Comparison of ENCODE assay signal across 8 cellular contexts in genomic region chr17:75034236-75034908, GRCh38. TPM values are rescaled to one million over a fixed set of nuclear protein-coding genes. Genes with fewer than 3 reads are reported as not detected.
DNase-seq lines count a peak whose midpoint lies in the region; ATAC-seq, FAIRE-seq and TF ChIP-seq lines count a peak whose summit lies in the region.

No MANE protein-coding gene starts in this region.

- no peak for DNase-seq in D721Med (ENCODE audit: insufficient read length, low spot score)
- DNase-seq in M059J (ENCODE audit: low read depth) = peak; percentile 91
- peak; percentile 36 for DNase-seq in activated gamma-delta T cell (lab: John Stamatoyannopoulos, UW)
- peak; percentile 83 for DNase-seq in fibroblast of villous mesenchyme (ENCODE audit: low read depth)
- peak; percentile 96 for DNase-seq in stimulated activated naive CD8-positive, alpha-beta T cell treated with anti-CD3 and anti-CD28 coated beads, Interleukin-15, Interleukin-2, amounts not matched to agents 100 U/mL and 50 U/mL, for 24 hours

- no peaks in the 10 kb centered on the region for H3K27me3 ChIP-seq in neural cell (ENCODE audit: insufficient read depth, low read depth, low read length)

- ATAC-seq in GM21825 (IDR thresholded peaks at IDR 0.05; ENCODE audit: unreplicated experiment) = peak; percentile 57
- ATAC-seq in stimulated activated naive CD8-positive, alpha-beta T cell treated with anti-CD3 and anti-CD28 coated beads, Interleukin-15, Interleukin-2, amounts not matched to agents 100 U/mL and 50 U/mL, for 24 hours = peak; percentile 67

- H2AFZ ChIP-seq in neural cell (ENCODE audit: low read depth, low read length) = peak overlapping the region; percentile 77

- H3K9me2 ChIP-seq in neural cell (ENCODE audit: insufficient read depth, low read length) = no peaks in the 10 kb centered on the region

- H3K4me3 ChIP-seq in fibroblast of villous mesenchyme (ENCODE audit: low read depth, low read length) (peak overlapping the region; percentile 80), neural cell (ENCODE audit: low read length) (peak overlapping the region; percentile 81)

- no peaks in the 10 kb centered on the region for H3K36me3 ChIP-seq in neural cell (ENCODE audit: insufficient read depth, low read length)

- H3K27ac ChIP-seq in neural cell (ENCODE audit: low read length) = peak overlapping the region; percentile 95

- peak; percentile 44 for TF ChIP-seq POLR2A in Raji (IDR thresholded peaks at IDR 0.05; ENCODE audit: insufficient read depth, low read depth, low read length)

- no peak for FAIRE-seq in D721Med (lab: Jason Lieb, UNC)

- TF ChIP-seq EP300 in neural cell (conservative IDR thresholded peaks at IDR 0.05; ENCODE audit: poor library complexity, severe bottlenecking) = no peak

- no peak for TF ChIP-seq RAD21 in neural cell (conservative IDR thresholded peaks at IDR 0.05)

- H3K79me2 ChIP-seq in neural cell (replicated peaks; ENCODE audit: insufficient read depth, low read length) = no peaks in the 10 kb centered on the region

- no peaks in the 10 kb centered on the region for H3F3A ChIP-seq in neural cell (ENCODE audit: insufficient read depth, low read length, poor library complexity, severe bottlenecking)

- peak; percentile 0 for TF ChIP-seq CTCF in D721Med (IDR thresholded peaks at IDR 0.05; ENCODE audit: insufficient read depth, missing control alignments)
- TF ChIP-seq CTCF in fibroblast of villous mesenchyme (IDR thresholded peaks at IDR 0.05; ENCODE audit: insufficient read depth, low read depth, low read length) = no peak
- TF ChIP-seq CTCF in neural cell (IDR thresholded peaks at IDR 0.05; ENCODE audit: poor library complexity, severe bottlenecking) = peak; percentile 60

- H3K4me2 ChIP-seq in neural cell (ENCODE audit: low read length) = peak overlapping the region; percentile 53

- H4K20me1 ChIP-seq in neural cell (ENCODE audit: insufficient read depth) = no peaks in the 10 kb centered on the region

- H3K9me3 ChIP-seq in neural cell (ENCODE audit: low read length) = peaks cover 6% of the 10 kb centered on the region

- peak overlapping the region; percentile 96 for H3K9ac ChIP-seq in neural cell (ENCODE audit: low read length)

TF ChIP-seq in neural cell, 6 proteins besides CTCF, POLR2A, EP300 and RAD21:
- TF ChIP-seq TAF1 (IDR thresholded peaks at IDR 0.05; ENCODE audit: low read depth) (peak; percentile 8), SMC3 (conservative IDR thresholded peaks at IDR 0.05; ENCODE audit: poor library complexity) (peak; percentile 44), EZH2 (IDR thresholded peaks at IDR 0.05; ENCODE audit: borderline replicate concordance, insufficient read depth, low read length, poor library complexity, severe bottlenecking) (no peak), POLR2AphosphoS5 (IDR thresholded peaks at IDR 0.05) (peak; percentile 20), MXI1 (conservative IDR thresholded peaks at IDR 0.05; ENCODE audit: poor library complexity, severe bottlenecking) (peak; percentile 82), REST (IDR thresholded peaks at IDR 0.05; ENCODE audit: borderline replicate concordance) (peak; percentile 9)

RNA-seq across cellular contexts. Expression of gene ATP5PD, which starts 12.4 kb away (rescaled TPM):
- 440 and 491 TPM in 2 replicates for total RNA-seq in M059J (2014; rRNA removed; shearing (Covaris generic))
- total RNA-seq in fibroblast of villous mesenchyme = 275 and 323 TPM in 2 replicates
- 452 and 517 TPM in 2 replicates for polyA plus RNA-seq in neural cell
- 129 and 160 TPM in 2 replicates for polyA minus RNA-seq in neural cell

RNA-seq across cellular contexts. Expression of gene KCTD2, which starts 12.7 kb away (rescaled TPM):
- 18.9 and 25.1 TPM in 2 replicates for total RNA-seq in M059J (2014; rRNA removed; shearing (Covaris generic))
- total RNA-seq in fibroblast of villous mesenchyme = 16.4 and 22.5 TPM in 2 replicates
- polyA plus RNA-seq in neural cell = 29.9 and 32.8 TPM in 2 replicates
- polyA minus RNA-seq in neural cell = 29.2 and 30.8 TPM in 2 replicates

RNA-seq across cellular contexts. Expression of gene MRPL58, which starts 21.9 kb away (rescaled TPM):
- total RNA-seq in M059J (2014; rRNA removed; shearing (Covaris generic)) = 55.7 and 65.0 TPM in 2 replicates
- total RNA-seq in fibroblast of villous mesenchyme = 23.7 and 30.6 TPM in 2 replicates
- 47.4 and 49.7 TPM in 2 replicates for polyA plus RNA-seq in neural cell
- 19.2 and 21.9 TPM in 2 replicates for polyA minus RNA-seq in neural cell

RNA-seq across cellular contexts. Expression of gene CDR2L, which starts 46.9 kb away (rescaled TPM):
- 7.0 and 13.6 TPM in 2 replicates for total RNA-seq in M059J (2014; rRNA removed; shearing (Covaris generic))
- 26.8 and 31.9 TPM in 2 replicates for total RNA-seq in fibroblast of villous mesenchyme
- 8.1 and 8.3 TPM in 2 replicates for polyA plus RNA-seq in neural cell
- 11.9 and 12.3 TPM in 2 replicates for polyA minus RNA-seq in neural cell

RNA-seq across cellular contexts. Expression of gene SLC16A5, which starts 53.4 kb away (rescaled TPM):
- total RNA-seq in M059J (2014; rRNA removed; shearing (Covaris generic)) = 0.07 TPM in 1 of 2 replicates, not detected in the other
- 5.6 and 6.4 TPM in 2 replicates for total RNA-seq in fibroblast of villous mesenchyme
- polyA plus RNA-seq in neural cell = not detected in 2 replicates
- not detected in 2 replicates for polyA minus RNA-seq in neural cell
